20 cellular contexts compared by ENCODE assay signal in genomic region chr1:38198099-38198498, GRCh38.
DNase-seq lines count a peak whose midpoint lies in the region; TF ChIP-seq lines count a peak whose summit lies in the region.
"Had no signal": no experiment of that assay in that cellular context is flagged by ENCODE, and none has a peak within 500 bp of the region (broad histone marks: within the 10 kb centered on the region; RNA-seq: fewer than 3 reads in every experiment).

No MANE protein-coding gene starts in this region.

- H3K4me1 Mint-ChIP-seq in mesothelial cell of epicardium: peaks cover 18% of the 10 kb centered on the region
- peaks cover 13% of the 10 kb centered on the region for H3K4me1 Mint-ChIP-seq in neural crest cell
- H3K4me1 Mint-ChIP-seq in activated naive CD8-positive, alpha-beta T cell treated with anti-CD3 and anti-CD28 coated beads for 36 hours: no peaks in the 10 kb centered on the region
- H3K4me1 Mint-ChIP-seq: CD4-positive, CD25-positive, alpha-beta regulatory T cell had no signal

- H3K4me3 ChIP-seq in BE2C (ENCODE audit: low read depth, low read length): no peak overlapping the region
- no peak overlapping the region for H3K4me3 ChIP-seq in MM.1S (ENCODE audit: low read length)
- H3K4me3 ChIP-seq: A549, GM12878, GM23248 had no signal

- no peaks in the 10 kb centered on the region for H3K9me2 ChIP-seq in MM.1S (replicated peaks; ENCODE audit: insufficient read depth, low read length)

- peak; percentile 14 for DNase-seq in BE2C
- no peak for DNase-seq in mesothelial cell of epicardium (ENCODE audit: low spot score in 2 of 2, unreplicated experiment in 2 of 2)
- no peak for DNase-seq in neural crest cell (ENCODE audit: low read depth, low spot score)
- DNase-seq in MM.1S: no peak
- DNase-seq in DMS153 (lab: John Stamatoyannopoulos, UW): no peak
- DNase-seq in activated naive CD8-positive, alpha-beta T cell treated with anti-CD3 and anti-CD28 coated beads for 36 hours: no peak
- DNase-seq: 8988T; ACHN; AML-193; Caco-2; CD4-positive, CD25-positive, alpha-beta regulatory T cell; CD8-positive, alpha-beta T cell; DMS79; EL; GDM1; GM23248; H9 had no signal

- H4K20me1 ChIP-seq in MM.1S (ENCODE audit: insufficient read depth, low read length): no peaks in the 10 kb centered on the region

- H3K9ac ChIP-seq in MM.1S (ENCODE audit: low read length): no peak overlapping the region
- H3K9ac ChIP-seq: GM23248 had no signal

- H3K9me3 Mint-ChIP-seq in mesothelial cell of epicardium (peaks cover 3% of the 10 kb centered on the region), neural crest cell (peaks cover 3% of the 10 kb centered on the region)
- peaks cover 1% of the 10 kb centered on the region for H3K9me3 Mint-ChIP-seq in activated naive CD8-positive, alpha-beta T cell treated with anti-CD3 and anti-CD28 coated beads for 36 hours
- H3K9me3 Mint-ChIP-seq: CD8-positive, alpha-beta T cell had no signal

- H3K9me3 ChIP-seq in BE2C (no peaks in the 10 kb centered on the region), MM.1S (replicated peaks; ENCODE audit: insufficient read depth, low read length) (no peaks in the 10 kb centered on the region)
- H3K9me3 ChIP-seq: A549, Caco-2 had no signal

- H3K27me3 ChIP-seq in BE2C (peaks cover 18% of the 10 kb centered on the region), MM.1S (replicated peaks; ENCODE audit: insufficient read depth, low read length) (no peaks in the 10 kb centered on the region)

- H3K27ac Mint-ChIP-seq in mesothelial cell of epicardium (peak overlapping the region; percentile 22), neural crest cell (ENCODE audit: unreplicated experiment) (peak overlapping the region; percentile 59)
- no peak overlapping the region for H3K27ac Mint-ChIP-seq in activated naive CD8-positive, alpha-beta T cell treated with anti-CD3 and anti-CD28 coated beads for 36 hours
- H3K27ac Mint-ChIP-seq: CD4-positive, CD25-positive, alpha-beta regulatory T cell; CD8-positive, alpha-beta T cell; H9 had no signal

- no peak overlapping the region for H2AFZ ChIP-seq in MM.1S (ENCODE audit: low read length)
- H2AFZ ChIP-seq: GM23248 had no signal

- TF ChIP-seq CTCF in BE2C (IDR thresholded peaks at IDR 0.05; ENCODE audit: low read depth, low read length): no peak
- TF ChIP-seq CTCF in mesothelial cell of epicardium (IDR thresholded peaks at IDR 0.05; ENCODE audit: unreplicated experiment): no peak
- TF ChIP-seq CTCF in neural crest cell (conservative IDR thresholded peaks at IDR 0.05): no peak
- no peak for TF ChIP-seq CTCF in MM.1S (IDR thresholded peaks at IDR 0.05; ENCODE audit: low read length)

- H3K79me2 ChIP-seq in MM.1S (ENCODE audit: low read length): no peaks in the 10 kb centered on the region

- H3K36me3 Mint-ChIP-seq in mesothelial cell of epicardium (no peaks in the 10 kb centered on the region), neural crest cell (ENCODE audit: low read depth) (peaks cover 2% of the 10 kb centered on the region)
- H3K36me3 Mint-ChIP-seq in activated naive CD8-positive, alpha-beta T cell treated with anti-CD3 and anti-CD28 coated beads for 36 hours: no peaks in the 10 kb centered on the region
- H3K36me3 Mint-ChIP-seq: CD4-positive, CD25-positive, alpha-beta regulatory T cell; CD8-positive, alpha-beta T cell had no signal

- H3K4me3 Mint-ChIP-seq in mesothelial cell of epicardium: no peak overlapping the region
- H3K4me3 Mint-ChIP-seq in neural crest cell: no peak overlapping the region
- H3K4me3 Mint-ChIP-seq in activated naive CD8-positive, alpha-beta T cell treated with anti-CD3 and anti-CD28 coated beads for 36 hours: no peak overlapping the region
- H3K4me3 Mint-ChIP-seq: CD4-positive, CD25-positive, alpha-beta regulatory T cell; CD8-positive, alpha-beta T cell; H9 had no signal

- H3K27ac ChIP-seq in MM.1S (ENCODE audit: low read length): no peak overlapping the region
- H3K27ac ChIP-seq: A549, C4-2B, GM23248 had no signal

- H3K4me1 ChIP-seq in BE2C: peaks cover 5% of the 10 kb centered on the region; the same call in 1 of the 2 replicates
- H3K4me1 ChIP-seq in MM.1S (ENCODE audit: low read length): no peaks in the 10 kb centered on the region
- H3K4me1 ChIP-seq: A549, Caco-2 had no signal

- no peaks in the 10 kb centered on the region for H3F3A ChIP-seq in MM.1S (ENCODE audit: insufficient read depth, low read length)

- H3K4me2 ChIP-seq in MM.1S (ENCODE audit: low read depth, low read length): no peak overlapping the region
- H3K4me2 ChIP-seq: A549 had no signal

- peaks cover 56% of the 10 kb centered on the region for H3K27me3 Mint-ChIP-seq in mesothelial cell of epicardium (ENCODE audit: low read depth)
- H3K27me3 Mint-ChIP-seq in neural crest cell (ENCODE audit: low read depth): no peaks in the 10 kb centered on the region
- peaks cover 4% of the 10 kb centered on the region for H3K27me3 Mint-ChIP-seq in activated naive CD8-positive, alpha-beta T cell treated with anti-CD3 and anti-CD28 coated beads for 36 hours

- H3K36me3 ChIP-seq in BE2C (no peaks in the 10 kb centered on the region), MM.1S (replicated peaks; ENCODE audit: insufficient read depth, low read length) (no peaks in the 10 kb centered on the region)
